16 cellular contexts compared by ENCODE assay signal in the genomic region with DNA sequence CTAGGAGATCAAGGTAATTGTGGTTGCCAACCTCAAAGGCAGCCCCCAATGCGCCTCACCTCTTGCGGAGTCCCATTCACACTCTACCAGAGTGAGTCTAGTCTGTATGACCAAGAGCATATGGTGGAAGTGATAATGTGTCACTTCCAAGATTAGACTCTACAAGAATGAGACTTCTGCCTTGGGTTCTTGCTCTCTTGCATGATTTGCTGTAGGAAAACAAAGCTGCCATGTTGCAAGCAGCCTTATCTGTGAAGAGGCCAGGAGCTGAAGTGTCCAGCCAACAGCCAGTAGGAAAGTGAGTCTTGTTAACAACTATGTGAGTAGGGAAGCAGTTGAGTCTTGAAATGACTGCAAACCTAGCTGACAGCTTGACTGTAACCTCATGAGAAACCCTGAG. TPM values are rescaled to one million over a fixed set of nuclear protein-coding genes. Genes with fewer than 3 reads are reported as not detected.
DNase-seq lines count a peak whose midpoint lies in the region; ATAC-seq and TF ChIP-seq lines count a peak whose summit lies in the region.
"Had no signal": no experiment of that assay in that cellular context is flagged by ENCODE, and none has a peak within 500 bp of the region (broad histone marks: within the 10 kb centered on the region; RNA-seq: fewer than 3 reads in every experiment).

No MANE protein-coding gene starts in this region.

- DNase-seq in activated T-cell treated with anti-CD3 and anti-CD28 coated beads, Interleukin-2, amount 50 U/mL, for 24 hours = no peak
- DNase-seq in activated T-cell treated with anti-CD3 and anti-CD28 coated beads, Interleukin-2, amount 50 U/mL, for 1 hour = no peak
- DNase-seq in T-helper 17 cell (no peak), NCI-H510A (lab: John Stamatoyannopoulos, UW) (no peak), esophagus squamous epithelium (lab: John Stamatoyannopoulos, UW) (no peak)
- no peak for DNase-seq in natural killer cell treated with Interleukin-12 subunit alpha and Interleukin-12 subunit beta and Interleukin-15 and Interleukin-18, amount 100 ng/mL, for 72 hours (ENCODE audit: low spot score)
- DNase-seq: caudate nucleus; CD8-positive, alpha-beta T cell; effector CD4-positive, alpha-beta T cell; heart right ventricle; islet precursor cell; mesenchymal stem cell; MG63; NCI-H1694; NCI-H226; substantia nigra had no signal

- no peak for TF ChIP-seq CTCF in esophagus squamous epithelium (IDR thresholded peaks at IDR 0.05)

- peaks cover 76% of the 10 kb centered on the region for H3K36me3 Mint-ChIP-seq in activated T-cell treated with anti-CD3 and anti-CD28 coated beads, Interleukin-2, amount 50 U/mL, for 24 hours (ENCODE audit: low read depth)
- peaks cover 5% of the 10 kb centered on the region for H3K36me3 Mint-ChIP-seq in T-helper 17 cell (ENCODE audit: low read depth)
- peaks cover 36% of the 10 kb centered on the region for H3K36me3 Mint-ChIP-seq in natural killer cell treated with Interleukin-12 subunit alpha and Interleukin-12 subunit beta and Interleukin-15 and Interleukin-18, amount 100 ng/mL, for 72 hours

- peaks cover 0 to 37% (median 10%) of the 10 kb centered on the region in 3 donors for H3K4me1 ChIP-seq in esophagus squamous epithelium

- H3K9me3 Mint-ChIP-seq in activated T-cell treated with anti-CD3 and anti-CD28 coated beads, Interleukin-2, amount 50 U/mL, for 24 hours = no peaks in the 10 kb centered on the region
- H3K9me3 Mint-ChIP-seq in natural killer cell treated with Interleukin-12 subunit alpha and Interleukin-12 subunit beta and Interleukin-15 and Interleukin-18, amount 100 ng/mL, for 72 hours = no peaks in the 10 kb centered on the region
- H3K9me3 Mint-ChIP-seq: CD8-positive, alpha-beta T cell had no signal

- no peak overlapping the region for H3K4me3 ChIP-seq in esophagus squamous epithelium
- H3K4me3 ChIP-seq: heart right ventricle, MG63 had no signal

- peaks cover 0 to 70% (median 10%) of the 10 kb centered on the region in 3 donors for H3K36me3 ChIP-seq in esophagus squamous epithelium

- TF ChIP-seq POLR2A in esophagus squamous epithelium (IDR thresholded peaks at IDR 0.05) = no peak

- intact Hi-C loops in esophagus squamous epithelium (cut with DNase I) = no loop called here

- peaks cover 61% of the 10 kb centered on the region for H3K4me1 Mint-ChIP-seq in activated T-cell treated with anti-CD3 and anti-CD28 coated beads, Interleukin-2, amount 50 U/mL, for 24 hours (ENCODE audit: low read depth)
- H3K4me1 Mint-ChIP-seq in T-helper 17 cell = peaks cover 24% of the 10 kb centered on the region
- H3K4me1 Mint-ChIP-seq in natural killer cell treated with Interleukin-12 subunit alpha and Interleukin-12 subunit beta and Interleukin-15 and Interleukin-18, amount 100 ng/mL, for 72 hours (ENCODE audit: low read depth in 2 of 2) = peaks cover 36 to 44% of the 10 kb centered on the region in 2 donors

- no peak overlapping the region for H3K27ac ChIP-seq in esophagus squamous epithelium

- no peaks in the 10 kb centered on the region for H3K27me3 Mint-ChIP-seq in activated T-cell treated with anti-CD3 and anti-CD28 coated beads, Interleukin-2, amount 50 U/mL, for 24 hours
- no peaks in the 10 kb centered on the region for H3K27me3 Mint-ChIP-seq in T-helper 17 cell
- H3K27me3 Mint-ChIP-seq in natural killer cell treated with Interleukin-12 subunit alpha and Interleukin-12 subunit beta and Interleukin-15 and Interleukin-18, amount 100 ng/mL, for 72 hours = no peaks in the 10 kb centered on the region

- H3K27ac Mint-ChIP-seq in activated T-cell treated with anti-CD3 and anti-CD28 coated beads, Interleukin-2, amount 50 U/mL, for 24 hours = peak overlapping the region; percentile 85
- H3K27ac Mint-ChIP-seq in T-helper 17 cell = peak overlapping the region; percentile 95
- H3K27ac Mint-ChIP-seq in natural killer cell treated with Interleukin-12 subunit alpha and Interleukin-12 subunit beta and Interleukin-15 and Interleukin-18, amount 100 ng/mL, for 72 hours = peak overlapping the region; percentile 92 to 95
- H3K27ac Mint-ChIP-seq: CD8-positive, alpha-beta T cell had no signal

- H3K27me3 ChIP-seq in esophagus squamous epithelium = no peaks in the 10 kb centered on the region
- H3K27me3 ChIP-seq: heart right ventricle, MG63 had no signal

- ATAC-seq in T-helper 17 cell = no peak
- ATAC-seq in natural killer cell treated with Interleukin-12 subunit alpha and Interleukin-12 subunit beta and Interleukin-15 and Interleukin-18, amount 100 ng/mL, for 72 hours = no peak
- ATAC-seq: CD8-positive, alpha-beta T cell; heart right ventricle had no signal

- 92 to 95% methylated on average over 2 of the region's 2 CpGs for WGBS in esophagus squamous epithelium, 2 donors

- H3K4me3 Mint-ChIP-seq in activated T-cell treated with anti-CD3 and anti-CD28 coated beads, Interleukin-2, amount 50 U/mL, for 24 hours = peak overlapping the region; percentile 33
- H3K4me3 Mint-ChIP-seq in T-helper 17 cell = no peak overlapping the region
- H3K4me3 Mint-ChIP-seq in natural killer cell treated with Interleukin-12 subunit alpha and Interleukin-12 subunit beta and Interleukin-15 and Interleukin-18, amount 100 ng/mL, for 72 hours = peak overlapping the region; percentile 21
- H3K4me3 Mint-ChIP-seq: CD8-positive, alpha-beta T cell had no signal

- H3K9me3 ChIP-seq in T-helper 17 cell (ENCODE audit: control insufficient read depth, low read length, poor library complexity, severe bottlenecking) = no peaks in the 10 kb centered on the region
- H3K9me3 ChIP-seq in esophagus squamous epithelium = no peaks in the 10 kb centered on the region
- H3K9me3 ChIP-seq: heart right ventricle, MG63 had no signal

RNA-seq across cellular contexts. Expression of a gene that starts 3.4 kb away (rescaled TPM):
- total RNA-seq in T-helper 17 cell (10 to 100 TPM; 29.6 to 30.6 TPM), esophagus squamous epithelium (10 to 100 TPM in 3 of 4 donors, 1 to 10 TPM in 1; 9.3 to 18.9 (median 12.9) TPM)
- total RNA-seq in natural killer cell treated with Interleukin-12 subunit alpha and Interleukin-12 subunit beta and Interleukin-15 and Interleukin-18, amount 100 ng/mL, for 72 hours = 10 to 100 TPM; 39.9 to 43.3 TPM

RNA-seq across cellular contexts. Expression of a gene that starts 30.8 kb away (rescaled TPM):
- total RNA-seq in T-helper 17 cell (under 1 TPM in 1 of 2 donors, not detected in 1; 0.75 TPM), esophagus squamous epithelium (not detected)
- total RNA-seq in natural killer cell treated with Interleukin-12 subunit alpha and Interleukin-12 subunit beta and Interleukin-15 and Interleukin-18, amount 100 ng/mL, for 72 hours = 1 to 10 TPM; 1.5 to 5.0 TPM

RNA-seq across cellular contexts. Expression of a gene that starts 42.0 kb away (rescaled TPM):
- 10 to 100 TPM; 32.8 to 42.4 TPM for total RNA-seq in T-helper 17 cell
- total RNA-seq in natural killer cell treated with Interleukin-12 subunit alpha and Interleukin-12 subunit beta and Interleukin-15 and Interleukin-18, amount 100 ng/mL, for 72 hours = 100 to 1,000 TPM; 162 to 230 TPM
- 10 to 100 TPM; 23.7 to 45.7 (median 39.6) TPM for total RNA-seq in esophagus squamous epithelium

RNA-seq across cellular contexts. Expression of a gene that starts 42.8 kb away (rescaled TPM):
- total RNA-seq in T-helper 17 cell (10 to 100 TPM; 28.5 to 29.7 TPM), esophagus squamous epithelium (10 to 100 TPM; 14.1 to 29.6 (median 25.5) TPM)
- 10 to 100 TPM; 52.3 to 82.8 TPM for total RNA-seq in natural killer cell treated with Interleukin-12 subunit alpha and Interleukin-12 subunit beta and Interleukin-15 and Interleukin-18, amount 100 ng/mL, for 72 hours

RNA-seq across cellular contexts. Expression of a gene that starts 43.1 kb away (rescaled TPM):
- 10 to 100 TPM; 21.7 to 22.8 TPM for total RNA-seq in T-helper 17 cell
- total RNA-seq in natural killer cell treated with Interleukin-12 subunit alpha and Interleukin-12 subunit beta and Interleukin-15 and Interleukin-18, amount 100 ng/mL, for 72 hours = 10 to 100 TPM; 29.6 to 39.0 TPM
- 10 to 100 TPM; 24.0 to 36.0 (median 30.1) TPM for total RNA-seq in esophagus squamous epithelium
